ENCODE assay signal across 18 cellular contexts in the genomic region with DNA sequence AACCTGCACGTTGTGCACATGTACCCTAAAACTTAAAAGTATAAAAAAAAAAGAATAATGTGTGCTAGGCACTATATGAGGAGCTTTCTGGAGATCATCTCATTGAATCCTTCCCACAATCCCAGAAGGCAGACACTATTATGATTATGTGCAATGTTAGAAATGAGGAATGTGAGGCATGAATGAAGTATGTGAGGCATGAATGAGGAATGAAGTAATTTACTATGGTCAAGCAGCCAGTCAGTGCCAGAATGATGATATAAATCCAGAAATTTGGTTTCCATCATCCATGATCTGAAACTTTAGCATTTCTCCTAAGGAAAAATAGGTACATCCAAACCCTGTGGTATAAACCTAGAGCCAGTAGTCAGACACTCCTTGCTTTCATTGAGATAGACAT. TPM values are rescaled to one million over a fixed set of nuclear protein-coding genes. Genes with fewer than 3 reads are reported as not detected.
DNase-seq lines count a peak whose midpoint lies in the region; TF ChIP-seq lines count a peak whose summit lies in the region.
"Had no signal": no experiment of that assay in that cellular context is flagged by ENCODE, and none has a peak within 500 bp of the region (broad histone marks: within the 10 kb centered on the region; RNA-seq: fewer than 3 reads in every experiment).

No MANE protein-coding gene starts in this region.

- H3K27ac ChIP-seq in SJCRH30, result peak overlapping the region; percentile 23
- H3K27ac ChIP-seq in smooth muscle cell (ENCODE audit: low read depth), result no peak overlapping the region
- H3K27ac ChIP-seq in mesendoderm (ENCODE audit: low read depth, low read length), result no peak overlapping the region
- H3K27ac ChIP-seq: esophagus muscularis mucosa had no signal

- H3K79me1 ChIP-seq in mesendoderm (ENCODE audit: low read length), result no peaks in the 10 kb centered on the region

- H3K27me3 ChIP-seq in SJCRH30 (no peaks in the 10 kb centered on the region), smooth muscle cell (ENCODE audit: low read depth) (no peaks in the 10 kb centered on the region), mesendoderm (ENCODE audit: insufficient read depth, low read length, poor library complexity) (no peaks in the 10 kb centered on the region)
- H3K27me3 ChIP-seq: esophagus muscularis mucosa had no signal

- H2BK15ac ChIP-seq in mesendoderm (replicated peaks; ENCODE audit: low read depth), result no peak overlapping the region

- intact Hi-C loops in activated CD4-positive, alpha-beta memory T cell treated with anti-CD3 and anti-CD28 coated beads for 36 hours (cut with micrococcal nuclease), result no loop called here

- no peak overlapping the region for H3K4me3 Mint-ChIP-seq in activated CD4-positive, alpha-beta memory T cell treated with anti-CD3 and anti-CD28 coated beads for 36 hours
- H3K4me3 Mint-ChIP-seq: CD4-positive, alpha-beta memory T cell; stimulated activated memory B cell treated with anti-CD40 and anti-IgM and Interleukin-4, amounts not matched to agents 10 μg/mL and 1 μg/mL and 100 μg/mL, for 72 hours had no signal

- H2AFZ ChIP-seq in smooth muscle cell (ENCODE audit: low read depth), result no peak overlapping the region

- H3K4me1 ChIP-seq in SJCRH30 (peaks cover 22% of the 10 kb centered on the region), smooth muscle cell (ENCODE audit: low read depth) (peaks cover 6% of the 10 kb centered on the region), mesendoderm (ENCODE audit: control insufficient read depth, low read depth, low read length) (no peaks in the 10 kb centered on the region)

- H3K79me2 ChIP-seq in smooth muscle cell (ENCODE audit: low read depth) (no peaks in the 10 kb centered on the region), mesendoderm (ENCODE audit: control insufficient read depth, insufficient read depth, low read length) (no peaks in the 10 kb centered on the region)

- no peak overlapping the region for H3K23ac ChIP-seq in mesendoderm (ENCODE audit: low read length)

- TF ChIP-seq CTCF in fibroblast of mammary gland (conservative IDR thresholded peaks at IDR 0.05; ENCODE audit: control insufficient read depth, insufficient read depth, low read depth, low read length) (no peak), smooth muscle cell (IDR thresholded peaks at IDR 0.05; ENCODE audit: borderline replicate concordance, insufficient read depth, poor library complexity, severe bottlenecking) (no peak)

- DNase-seq in ELR (ENCODE audit: low read depth), result peak; percentile 77
- DNase-seq in SJCRH30, result no peak
- peak; percentile 6 for DNase-seq in fibroblast of mammary gland (ENCODE audit: low read depth)
- DNase-seq in smooth muscle cell (lab: John Stamatoyannopoulos, UW; ENCODE audit: unreplicated experiment), result no peak
- DNase-seq in mesendoderm, result no peak
- no peak for DNase-seq in activated CD4-positive, alpha-beta memory T cell treated with anti-CD3 and anti-CD28 coated beads for 36 hours
- DNase-seq in superior temporal gyrus (ENCODE audit: extremely low spot score), result no peak
- DNase-seq: amygdala; CD4-positive, alpha-beta memory T cell; DMS79; hypothalamus; left cardiac atrium; NCI-H1436 treated with DMSO at 0.1 percent for 48 hours; NCI-H446 treated with DMSO at 0.1 percent for 48 hours; SIG-M5; trophoblast cell had no signal

- peaks cover 9% of the 10 kb centered on the region for H3K27me3 Mint-ChIP-seq in activated CD4-positive, alpha-beta memory T cell treated with anti-CD3 and anti-CD28 coated beads for 36 hours

- no peak overlapping the region for H4K8ac ChIP-seq in mesendoderm (ENCODE audit: low read depth, low read length)

- no peak overlapping the region for H3K56ac ChIP-seq in mesendoderm (ENCODE audit: low read length)

- H3K36me3 Mint-ChIP-seq in activated CD4-positive, alpha-beta memory T cell treated with anti-CD3 and anti-CD28 coated beads for 36 hours, result peaks cover 6% of the 10 kb centered on the region
- H3K36me3 Mint-ChIP-seq: stimulated activated memory B cell treated with anti-CD40 and anti-IgM and Interleukin-4, amounts not matched to agents 10 μg/mL and 1 μg/mL and 100 μg/mL, for 72 hours had no signal

- H3K9me3 Mint-ChIP-seq in activated CD4-positive, alpha-beta memory T cell treated with anti-CD3 and anti-CD28 coated beads for 36 hours, result peaks cover 36% of the 10 kb centered on the region

- no peak overlapping the region for H3K4me3 ChIP-seq in SJCRH30
- no peak overlapping the region for H3K4me3 ChIP-seq in fibroblast of mammary gland (ENCODE audit: control insufficient read depth, low read depth, low read length)
- H3K4me3 ChIP-seq in smooth muscle cell, result no peak overlapping the region
- no peak overlapping the region for H3K4me3 ChIP-seq in mesendoderm (ENCODE audit: low read length)
- H3K4me3 ChIP-seq: esophagus muscularis mucosa had no signal

- H3K4me1 Mint-ChIP-seq in activated CD4-positive, alpha-beta memory T cell treated with anti-CD3 and anti-CD28 coated beads for 36 hours (ENCODE audit: low read depth), result no peaks in the 10 kb centered on the region
- H3K4me1 Mint-ChIP-seq: CD4-positive, alpha-beta memory T cell; stimulated activated memory B cell treated with anti-CD40 and anti-IgM and Interleukin-4, amounts not matched to agents 10 μg/mL and 1 μg/mL and 100 μg/mL, for 72 hours had no signal

- WGBS in smooth muscle cell (ENCODE audit: low lambda C conversion rate), result 100% methylated on average over 1 of the region's 1 CpG
- WGBS in mesendoderm (ENCODE audit: extremely low coverage, insufficient coverage, low lambda C conversion rate), result no CpG with 5 or more reads among the region's 1 CpG

- H2BK5ac ChIP-seq in mesendoderm (ENCODE audit: low read length), result no peak overlapping the region

- no peaks in the 10 kb centered on the region for H3F3A ChIP-seq in smooth muscle cell (ENCODE audit: low read depth)

- H2AK5ac ChIP-seq in mesendoderm (ENCODE audit: low read length), result no peak overlapping the region

- no peak overlapping the region for H3K9ac ChIP-seq in smooth muscle cell (ENCODE audit: low read depth)
- H3K9ac ChIP-seq in mesendoderm (ENCODE audit: low read length), result no peak overlapping the region

- no peak overlapping the region for H2BK120ac ChIP-seq in mesendoderm (ENCODE audit: low read depth, low read length)

- POLR2A ChIA-PET in activated CD4-positive, alpha-beta memory T cell treated with anti-CD3 and anti-CD28 coated beads for 36 hours (lab: Charles Lee), result no interaction called here

- H3K4ac ChIP-seq in mesendoderm (ENCODE audit: low read depth, low read length), result no peak overlapping the region

- H3K27ac Mint-ChIP-seq in activated CD4-positive, alpha-beta memory T cell treated with anti-CD3 and anti-CD28 coated beads for 36 hours, result no peak overlapping the region
- H3K27ac Mint-ChIP-seq: CD4-positive, alpha-beta memory T cell; stimulated activated memory B cell treated with anti-CD40 and anti-IgM and Interleukin-4, amounts not matched to agents 10 μg/mL and 1 μg/mL and 100 μg/mL, for 72 hours had no signal

- no peak overlapping the region for H4K5ac ChIP-seq in mesendoderm (ENCODE audit: low read length)

- H3K4me2 ChIP-seq in smooth muscle cell (peak overlapping the region; percentile 18), mesendoderm (ENCODE audit: low read length) (no peak overlapping the region)

- H3K9me3 ChIP-seq in SJCRH30 (replicated peaks) (0 out of 2 replicates have a peak, but pooled peaks cover 3% of the 10 kb centered on the region), smooth muscle cell (replicated peaks; ENCODE audit: low read depth) (no peaks in the 10 kb centered on the region)

- H4K20me1 ChIP-seq in smooth muscle cell (ENCODE audit: low read depth), result no peaks in the 10 kb centered on the region

- no peaks in the 10 kb centered on the region for H3K36me3 ChIP-seq in SJCRH30
- peaks cover 5% of the 10 kb centered on the region for H3K36me3 ChIP-seq in smooth muscle cell (ENCODE audit: low read depth)
- no peaks in the 10 kb centered on the region for H3K36me3 ChIP-seq in mesendoderm (ENCODE audit: control insufficient read depth, insufficient read depth, low read length)
- H3K36me3 ChIP-seq: esophagus muscularis mucosa had no signal

- CTCF ChIA-PET in activated CD4-positive, alpha-beta memory T cell treated with anti-CD3 and anti-CD28 coated beads for 36 hours (lab: Charles Lee), result no interaction called here

- H3K18ac ChIP-seq in mesendoderm (ENCODE audit: low read length), result no peak overlapping the region

RNA-seq across cellular contexts. Expression of gene CCDC148, which starts 42.0 kb away (rescaled TPM):
- total RNA-seq in SJCRH30 (2014; rRNA removed; shearing (Covaris generic)), result 0.49 and 0.53 TPM in 2 replicates
- total RNA-seq in smooth muscle cell, result 0.09 and 0.18 TPM in 2 replicates
- not detected in 2 replicates for polyA plus RNA-seq in smooth muscle cell
- polyA plus RNA-seq in mesendoderm (2013, experiment 1 of 2), result 0.48 TPM
- polyA plus RNA-seq in mesendoderm (2013, experiment 2 of 2), result 0.45 TPM
- total RNA-seq in activated CD4-positive, alpha-beta memory T cell treated with anti-CD3 and anti-CD28 coated beads for 36 hours, result under 1 TPM in 1 of 2 experiments, not detected in 1; 0.29 TPM
- total RNA-seq: CD4-positive, alpha-beta memory T cell had no signal
- polyA plus RNA-seq: CD4-positive, alpha-beta memory T cell had no signal

RNA-seq across cellular contexts. Expression of gene PKP4, which starts 42.2 kb away (rescaled TPM):
- 58.1 and 62.8 TPM in 2 replicates for total RNA-seq in SJCRH30 (2014; rRNA removed; shearing (Covaris generic))
- total RNA-seq in smooth muscle cell, result 11.5 and 14.0 TPM in 2 replicates
- 2.4 and 3.7 TPM in 2 replicates for polyA plus RNA-seq in smooth muscle cell
- 44.9 TPM for polyA plus RNA-seq in mesendoderm (2013, experiment 1 of 2)
- polyA plus RNA-seq in mesendoderm (2013, experiment 2 of 2), result 49.5 TPM
- total RNA-seq in activated CD4-positive, alpha-beta memory T cell treated with anti-CD3 and anti-CD28 coated beads for 36 hours, result 10 to 100 TPM; 41.4 to 43.1 TPM

Comparison
In these comparisons a context has a peak if more than half of its experiments do, and no peak if none do; other contexts are left out.
1. DNase-seq: peak in ELR (single experiment) and fibroblast of mammary gland (single experiment); none in SJCRH30 (0 of 2), smooth muscle cell (single experiment), mesendoderm (single experiment), activated CD4-positive, alpha-beta memory T cell treated with anti-CD3 and anti-CD28 coated beads for 36 hours (single experiment) and superior temporal gyrus (single experiment).